Comparison of ENCODE assay signal across 12 cellular contexts in genomic region chr5:181235323-181235688, GRCh38. TPM values are rescaled to one million over a fixed set of nuclear protein-coding genes. Genes with fewer than 3 reads are reported as not detected.
DNase-seq lines count a peak whose midpoint lies in the region; ATAC-seq and TF ChIP-seq lines count a peak whose summit lies in the region.
"Had no signal": no experiment of that assay in that cellular context is flagged by ENCODE, and none has a peak within 500 bp of the region (broad histone marks: within the 10 kb centered on the region; RNA-seq: fewer than 3 reads in every experiment).

No MANE protein-coding gene starts in this region.

- intact Hi-C loops in activated naive CD4-positive, alpha-beta T cell treated with anti-CD3 and anti-CD28 coated beads for 36 hours (cut with micrococcal nuclease) = no loop called here
- intact Hi-C loops in Panc1 (cut with micrococcal nuclease; ENCODE audit: unreplicated experiment) = no loop called here

- peak overlapping the region; percentile 37; the same call in 1 of the 2 replicates for H3K27ac ChIP-seq in Panc1 (ENCODE audit: low read length)
- no peak overlapping the region for H3K27ac ChIP-seq in right atrium auricular region
- H3K27ac ChIP-seq: brain microvascular endothelial cell had no signal

- H3K36me3 Mint-ChIP-seq in activated naive CD4-positive, alpha-beta T cell treated with anti-CD3 and anti-CD28 coated beads for 36 hours (ENCODE audit: low read depth) = peaks cover 56% of the 10 kb centered on the region
- peaks cover 80% of the 10 kb centered on the region for H3K36me3 Mint-ChIP-seq in effector memory CD8-positive, alpha-beta T cell (ENCODE audit: insufficient read depth)
- peaks cover 68% of the 10 kb centered on the region for H3K36me3 Mint-ChIP-seq in stimulated activated naive CD8-positive, alpha-beta T cell treated with anti-CD3 and anti-CD28 coated beads, Interleukin-15, Interleukin-2, amounts not matched to agents 100 ng/mL and 50 ng/mL, for 24 hours (ENCODE audit: low read depth)

- in situ Hi-C loops in Panc1 (cut with HindIII; ENCODE audit: low pct_unique_long_range_greater_than_20kb, low sequenced_read_pairs) = no loop called here

- H3K36me3 ChIP-seq in Panc1 (ENCODE audit: control insufficient read depth, insufficient read depth, low read length) = peaks cover 26% of the 10 kb centered on the region
- peaks cover 96% of the 10 kb centered on the region for H3K36me3 ChIP-seq in right atrium auricular region

- H3K4me3 Mint-ChIP-seq in activated naive CD4-positive, alpha-beta T cell treated with anti-CD3 and anti-CD28 coated beads for 36 hours = no peak overlapping the region
- no peak overlapping the region for H3K4me3 Mint-ChIP-seq in effector memory CD8-positive, alpha-beta T cell
- no peak overlapping the region for H3K4me3 Mint-ChIP-seq in stimulated activated naive CD8-positive, alpha-beta T cell treated with anti-CD3 and anti-CD28 coated beads, Interleukin-15, Interleukin-2, amounts not matched to agents 100 ng/mL and 50 ng/mL, for 24 hours
- H3K4me3 Mint-ChIP-seq: activated CD8-positive, alpha-beta memory T cell treated with anti-CD3 and anti-CD28 coated beads, Interleukin-2, amount 10 ng/mL, durations not matched to agents 7 days and 5 days had no signal

- no peak for DNase-seq in activated naive CD4-positive, alpha-beta T cell treated with anti-CD3 and anti-CD28 coated beads for 36 hours
- DNase-seq in activated naive CD4-positive, alpha-beta T cell (lab: John Stamatoyannopoulos, UW) = no peak
- DNase-seq in Panc1 (ENCODE audit: low read depth, low spot score) = no peak
- DNase-seq in effector memory CD8-positive, alpha-beta T cell = no peak
- no peak for DNase-seq in MV-4-11 (lab: John Stamatoyannopoulos, UW)
- no peak for DNase-seq in right atrium auricular region (ENCODE audit: low spot score)
- DNase-seq: activated CD8-positive, alpha-beta memory T cell treated with anti-CD3 and anti-CD28 coated beads, Interleukin-2, amount 10 ng/mL, durations not matched to agents 7 days and 5 days; brain microvascular endothelial cell; NCI-H69 had no signal

- H3K27me3 ChIP-seq in Panc1 (ENCODE audit: control insufficient read depth, insufficient read depth, low read length) (no peaks in the 10 kb centered on the region), right atrium auricular region (no peaks in the 10 kb centered on the region)
- H3K27me3 ChIP-seq: brain microvascular endothelial cell, spleen had no signal

- TF ChIP-seq CTCF in Panc1 (IDR thresholded peaks at IDR 0.05) (no peak), right atrium auricular region (IDR thresholded peaks at IDR 0.05) (no peak)

- H3K27me3 Mint-ChIP-seq in activated naive CD4-positive, alpha-beta T cell treated with anti-CD3 and anti-CD28 coated beads for 36 hours (ENCODE audit: low read depth) = no peaks in the 10 kb centered on the region
- H3K27me3 Mint-ChIP-seq in effector memory CD8-positive, alpha-beta T cell = no peaks in the 10 kb centered on the region
- H3K27me3 Mint-ChIP-seq in stimulated activated naive CD8-positive, alpha-beta T cell treated with anti-CD3 and anti-CD28 coated beads, Interleukin-15, Interleukin-2, amounts not matched to agents 100 ng/mL and 50 ng/mL, for 24 hours = no peaks in the 10 kb centered on the region
- H3K27me3 Mint-ChIP-seq: activated CD8-positive, alpha-beta memory T cell treated with anti-CD3 and anti-CD28 coated beads, Interleukin-2, amount 10 ng/mL, durations not matched to agents 7 days and 5 days had no signal

- ATAC-seq in Panc1 (peak; percentile 46), GM19397 (IDR thresholded peaks at IDR 0.05; ENCODE audit: unreplicated experiment) (no peak)
- ATAC-seq in effector memory CD8-positive, alpha-beta T cell (replicated peaks) = no peak
- ATAC-seq: activated CD8-positive, alpha-beta memory T cell treated with anti-CD3 and anti-CD28 coated beads, Interleukin-2, amount 10 ng/mL, durations not matched to agents 7 days and 5 days had no signal

- H3K4me1 Mint-ChIP-seq in activated naive CD4-positive, alpha-beta T cell treated with anti-CD3 and anti-CD28 coated beads for 36 hours (ENCODE audit: low read depth) = peaks cover 33% of the 10 kb centered on the region
- peaks cover 18 to 25% of the 10 kb centered on the region in 2 donors for H3K4me1 Mint-ChIP-seq in effector memory CD8-positive, alpha-beta T cell (ENCODE audit: low read depth in 2 of 2)
- H3K4me1 Mint-ChIP-seq in stimulated activated naive CD8-positive, alpha-beta T cell treated with anti-CD3 and anti-CD28 coated beads, Interleukin-15, Interleukin-2, amounts not matched to agents 100 ng/mL and 50 ng/mL, for 24 hours (ENCODE audit: low read depth) = peaks cover 40% of the 10 kb centered on the region

- TSS peak; percentile 71 for BruUV-seq in Panc1 (replicated peaks; lab: Mats Ljungman, UMichigan)

- CTCF ChIA-PET in activated naive CD4-positive, alpha-beta T cell treated with anti-CD3 and anti-CD28 coated beads for 36 hours (lab: Charles Lee) = interaction anchor here (1.8 kb wide), 1 partner anchor 9 kb away, joined by 5 read pairs; no protein-coding TSS in a partner anchor
- CTCF ChIA-PET in Panc1 (lab: Charles Lee) = no interaction called here

- H3K4me1 ChIP-seq in Panc1 (ENCODE audit: control insufficient read depth, insufficient read depth, low read length) (peaks cover 9% of the 10 kb centered on the region), right atrium auricular region (peaks cover 0 to 1% of the 10 kb centered on the region in 2 donors)

- H3K27ac Mint-ChIP-seq in activated naive CD4-positive, alpha-beta T cell treated with anti-CD3 and anti-CD28 coated beads for 36 hours = peak overlapping the region; percentile 70
- H3K27ac Mint-ChIP-seq in effector memory CD8-positive, alpha-beta T cell = peak overlapping the region; percentile 22 to 30
- H3K27ac Mint-ChIP-seq in stimulated activated naive CD8-positive, alpha-beta T cell treated with anti-CD3 and anti-CD28 coated beads, Interleukin-15, Interleukin-2, amounts not matched to agents 100 ng/mL and 50 ng/mL, for 24 hours = peak overlapping the region; percentile 80

- H3K9me3 ChIP-seq in Panc1 (ENCODE audit: control insufficient read depth, insufficient read depth, low read depth, low read length) = no peaks in the 10 kb centered on the region
- no peaks in the 10 kb centered on the region for H3K9me3 ChIP-seq in right atrium auricular region
- H3K9me3 ChIP-seq: spleen had no signal

- H3K9me3 Mint-ChIP-seq in activated naive CD4-positive, alpha-beta T cell treated with anti-CD3 and anti-CD28 coated beads for 36 hours = no peaks in the 10 kb centered on the region
- H3K9me3 Mint-ChIP-seq in effector memory CD8-positive, alpha-beta T cell = no peaks in the 10 kb centered on the region
- no peaks in the 10 kb centered on the region for H3K9me3 Mint-ChIP-seq in stimulated activated naive CD8-positive, alpha-beta T cell treated with anti-CD3 and anti-CD28 coated beads, Interleukin-15, Interleukin-2, amounts not matched to agents 100 ng/mL and 50 ng/mL, for 24 hours

- POLR2A ChIA-PET in Panc1 (lab: Charles Lee) = no interaction called here

- H3K4me3 ChIP-seq in Panc1 (ENCODE audit: low read depth in 2 of 2, low read length in 2 of 2) (no peak overlapping the region), right atrium auricular region (no peak overlapping the region)
- H3K4me3 ChIP-seq: spleen had no signal

RNA-seq across cellular contexts. Expression of gene RACK1, which starts 8.4 kb away (rescaled TPM):
- 1,000 to 10,000 TPM; 3,176 to 3,362 TPM for total RNA-seq in activated naive CD4-positive, alpha-beta T cell treated with anti-CD3 and anti-CD28 coated beads for 36 hours
- total RNA-seq in Panc1 (2021; ENCODE audit: unreplicated experiment) (1,623 TPM), right atrium auricular region (1,000 to 10,000 TPM; 1,155 to 1,413 TPM)
- polyA plus RNA-seq in Panc1 (2012; ENCODE audit: insufficient read length) = 2,695 TPM

RNA-seq across cellular contexts. Expression of gene TRIM41, which starts 12.2 kb away (rescaled TPM):
- total RNA-seq in activated naive CD4-positive, alpha-beta T cell treated with anti-CD3 and anti-CD28 coated beads for 36 hours = 10 to 100 TPM; 36.5 to 37.3 TPM
- 58.3 TPM for total RNA-seq in Panc1 (2021; ENCODE audit: unreplicated experiment)
- polyA plus RNA-seq in Panc1 (2012; ENCODE audit: insufficient read length) = 72.2 TPM
- 10 to 100 TPM; 10.0 to 11.2 TPM for total RNA-seq in right atrium auricular region

RNA-seq across cellular contexts. Expression of gene TRIM52, which starts 25.6 kb away (rescaled TPM):
- total RNA-seq in activated naive CD4-positive, alpha-beta T cell treated with anti-CD3 and anti-CD28 coated beads for 36 hours = 10 to 100 TPM; 10.5 to 10.9 TPM
- total RNA-seq in Panc1 (2021; ENCODE audit: unreplicated experiment) (9.3 TPM), right atrium auricular region (1 to 10 TPM; 4.4 to 9.1 TPM)
- polyA plus RNA-seq in Panc1 (2012; ENCODE audit: insufficient read length) = 5.2 TPM

RNA-seq across cellular contexts. Expression of gene TRIM7, which starts 30.3 kb away (rescaled TPM):
- total RNA-seq in activated naive CD4-positive, alpha-beta T cell treated with anti-CD3 and anti-CD28 coated beads for 36 hours = 1 to 10 TPM; 1.6 to 1.8 TPM
- total RNA-seq in Panc1 (2021; ENCODE audit: unreplicated experiment) (25.8 TPM), right atrium auricular region (1 to 10 TPM; 4.1 to 7.7 TPM)
- polyA plus RNA-seq in Panc1 (2012; ENCODE audit: insufficient read length) = 21.3 TPM

Comparison
In these comparisons a context has a peak if more than half of its experiments do, and no peak if none do; other contexts are left out.
1. H3K27ac Mint-ChIP-seq: peak in every context shown above with its lines; median percentile 80 in stimulated activated naive CD8-positive, alpha-beta T cell treated with anti-CD3 and anti-CD28 coated beads, Interleukin-15, Interleukin-2, amounts not matched to agents 100 ng/mL and 50 ng/mL, for 24 hours; 70 in activated naive CD4-positive, alpha-beta T cell treated with anti-CD3 and anti-CD28 coated beads for 36 hours; 26 in effector memory CD8-positive, alpha-beta T cell.